8 cellular contexts compared by ENCODE assay signal in genomic region chr7:22823142-22823497, GRCh38. TPM values are rescaled to one million over a fixed set of nuclear protein-coding genes. Genes with fewer than 3 reads are reported as not detected.
DNase-seq lines count a peak whose midpoint lies in the region; ATAC-seq, FAIRE-seq and TF ChIP-seq lines count a peak whose summit lies in the region.

No MANE protein-coding gene starts in this region.

- no peaks in the 10 kb centered on the region for H3K27me3 ChIP-seq in ACC112 (ENCODE audit: insufficient read depth, low read length)
- no peaks in the 10 kb centered on the region for H3K27me3 ChIP-seq in K562 (ENCODE audit: control insufficient read depth in 2 of 2, insufficient read depth in 2 of 2, low read length in 2 of 2)
- no peaks in the 10 kb centered on the region for H3K27me3 ChIP-seq in mesendoderm (ENCODE audit: insufficient read depth, low read length, poor library complexity)

- no peak overlapping the region for H3K18ac ChIP-seq in mesendoderm (ENCODE audit: low read length)

- H3K23ac ChIP-seq in mesendoderm (ENCODE audit: low read length) = no peak overlapping the region

- no peak overlapping the region for H2BK15ac ChIP-seq in mesendoderm (replicated peaks; ENCODE audit: low read depth)

- peak overlapping the region; percentile 86 to 92; a peak in 3 of 4 replicates for H3K9ac ChIP-seq in K562 (ENCODE audit: insufficient read depth in 1 of 2, low read depth in 2 of 2, low read length in 2 of 2)
- H3K9ac ChIP-seq in mesendoderm (ENCODE audit: low read length) = peak overlapping the region; percentile 66

- H3K79me1 ChIP-seq in mesendoderm (ENCODE audit: low read length) = peaks cover 5% of the 10 kb centered on the region

- 12% methylated on average over 3 of the region's 3 CpGs for WGBS in K562 (ENCODE audit: insufficient coverage, low coverage, missing lambda C conversion rate)
- WGBS in mesendoderm (ENCODE audit: extremely low coverage, insufficient coverage, low lambda C conversion rate) = no CpG with 5 or more reads among the region's 3 CpGs

- H2AK5ac ChIP-seq in mesendoderm (ENCODE audit: low read length) = no peak overlapping the region

- peak overlapping the region; percentile 91 for H3K4me2 ChIP-seq in K562 (ENCODE audit: insufficient read depth, low read length)
- H3K4me2 ChIP-seq in mesendoderm (ENCODE audit: low read length) = peak overlapping the region; percentile 30

- DNase-seq in HEK293T (ENCODE audit: extremely low spot score) (no peak), K562 (ENCODE audit: extremely low read depth in 1 of 4, low spot score in 3 of 4) (no peak), mesendoderm (no peak), AG08396 (ENCODE audit: low spot score) (no peak), COR-L47 (lab: John Stamatoyannopoulos, UW) (no peak)

- H2AFZ ChIP-seq in ACC112 (ENCODE audit: low read length, unreplicated experiment) (peak overlapping the region; percentile 89), K562 (ENCODE audit: low read depth, low read length) (peak overlapping the region; percentile 93)

- H3K4me3 ChIP-seq in ACC112 (ENCODE audit: low read depth, low read length) (peak overlapping the region; percentile 91), K562 (peak overlapping the region; percentile 56), mesendoderm (ENCODE audit: low read length) (no peak overlapping the region)

- 0 out of 2 replicates have a peak, but pooled peaks cover 4% of the 10 kb centered on the region for H4K20me1 ChIP-seq in K562 (replicated peaks; ENCODE audit: control insufficient read depth, insufficient read depth, low read length)

- CTCF ChIA-PET in HEK293T (lab: Yijun Ruan, JAX) = no interaction called here
- CTCF ChIA-PET in K562 (lab: Yijun Ruan, JAX; ENCODE audit: low intra/inter-chr PET ratio) = interaction anchor here (1.3 kb wide), 1 partner anchor 232 kb away, joined by 5 read pairs; no protein-coding TSS in a partner anchor

- FAIRE-seq in K562 (lab: Jason Lieb, UNC) = no peak

- TF ChIP-seq RAD21 in K562 (CRISPR knock-in tag; conservative IDR thresholded peaks at IDR 0.05 in 1 of 2, IDR thresholded peaks at IDR 0.05 in 1 of 2) = no peak

- H2BK5ac ChIP-seq in mesendoderm (ENCODE audit: low read length) = no peak overlapping the region

- peak overlapping the region; percentile 77 for H3K56ac ChIP-seq in mesendoderm (ENCODE audit: low read length)

- H3K27ac ChIP-seq in ACC112 (ENCODE audit: low read depth, low read length) = no peak overlapping the region
- H3K27ac ChIP-seq in K562 (ENCODE audit: extremely low read depth, low read depth, low read length) = peak overlapping the region; percentile 84
- no peak overlapping the region for H3K27ac ChIP-seq in mesendoderm (ENCODE audit: low read depth, low read length)

- no peak for TF ChIP-seq CTCF in K562 (IDR thresholded peaks at IDR 0.05 in 2 of 3, conservative IDR thresholded peaks at IDR 0.05 in 1 of 3; ENCODE audit: insufficient read depth in 2 of 3, low read depth in 1 of 3, low read length in 3 of 3)

- no peaks in the 10 kb centered on the region for H3K9me3 ChIP-seq in K562 (replicated peaks; ENCODE audit: control insufficient read depth, insufficient read depth, low read depth, low read length)

- peaks cover 10% of the 10 kb centered on the region for H3K4me1 ChIP-seq in ACC112 (ENCODE audit: control insufficient read depth, insufficient read depth, low read length, unreplicated experiment)
- peaks cover 16 to 27% of the 10 kb centered on the region in 2 experiments; a peak in 4 of 5 replicates for H3K4me1 ChIP-seq in K562 (replicated peaks in 1 of 2; ENCODE audit: control insufficient read depth in 2 of 2, insufficient read depth in 2 of 2, low read length in 2 of 2)
- H3K4me1 ChIP-seq in mesendoderm (ENCODE audit: control insufficient read depth, low read depth, low read length) = peaks cover 2% of the 10 kb centered on the region

- POLR2A ChIA-PET in HEK293T (lab: Yijun Ruan, JAX) (interaction anchor here (0.7 to 1.8 kb wide), 3 partner anchors 11 to 36 kb away, joined by 3 to 4 read pairs (median 3); no protein-coding TSS in a partner anchor), K562 (lab: Yijun Ruan, JAX) (interaction anchor here (0.7 to 2.1 kb wide), 3 partner anchors 9 to 14 kb away, joined by 5 to 7 read pairs (median 5); no protein-coding TSS in a partner anchor)

- BruUV-seq in K562 (replicated peaks; lab: Mats Ljungman, UMichigan) = TSS peak; percentile 89

- H3K79me2 ChIP-seq in ACC112 (ENCODE audit: control insufficient read depth, insufficient read depth, low read length, unreplicated experiment) (peaks cover 41% of the 10 kb centered on the region), K562 (ENCODE audit: control insufficient read depth, insufficient read depth, low read length) (peaks cover 52% of the 10 kb centered on the region), mesendoderm (ENCODE audit: control insufficient read depth, insufficient read depth, low read length) (peaks cover 35% of the 10 kb centered on the region)

- ATAC-seq in K562 (no peak), GM21423 (IDR thresholded peaks at IDR 0.05; ENCODE audit: unreplicated experiment) (no peak), HG03045 (IDR thresholded peaks at IDR 0.05; ENCODE audit: unreplicated experiment) (no peak)

- no peak overlapping the region for H4K5ac ChIP-seq in mesendoderm (ENCODE audit: low read length)

- no peak overlapping the region for H2BK120ac ChIP-seq in mesendoderm (ENCODE audit: low read depth, low read length)

- H3K9me1 ChIP-seq in K562 (ENCODE audit: control insufficient read depth, insufficient read depth, low read length) = no peaks in the 10 kb centered on the region

- TF ChIP-seq POLR2A in K562 (conservative IDR thresholded peaks at IDR 0.05) = no peak

- no peaks in the 10 kb centered on the region for H3K36me3 ChIP-seq in ACC112 (ENCODE audit: insufficient read depth, low read length)
- H3K36me3 ChIP-seq in K562 (ENCODE audit: control insufficient read depth, insufficient read depth, low read length) = peaks cover 16% of the 10 kb centered on the region
- no peaks in the 10 kb centered on the region for H3K36me3 ChIP-seq in mesendoderm (ENCODE audit: control insufficient read depth, insufficient read depth, low read length)

- H4K8ac ChIP-seq in mesendoderm (ENCODE audit: low read depth, low read length) = peak overlapping the region; percentile 91

- H3K4ac ChIP-seq in mesendoderm (ENCODE audit: low read depth, low read length) = no peak overlapping the region

- in situ Hi-C loops in K562 (cut with MboI) = no loop called here

- TF ChIP-seq EP300 in K562 (IDR thresholded peaks at IDR 0.05; ENCODE audit: low read length) = no peak

- intact Hi-C loops in K562 (cut with micrococcal nuclease) = loop anchor here (10.0 kb wide), 1 partner anchor 232 kb away; no protein-coding TSS in a partner anchor

TF ChIP-seq in HEK293T, 16 proteins besides CTCF, POLR2A, EP300 and RAD21:
- TF ChIP-seq L3MBTL2 (conservative IDR thresholded peaks at IDR 0.05) = peak; percentile 26
- TF ChIP-seq LEF1 (IDR thresholded peaks at IDR 0.05; ENCODE audit: borderline replicate concordance) = no peak

TF ChIP-seq in K562, 482 proteins besides CTCF, POLR2A, EP300 and RAD21 (continues in another document):
- TF ChIP-seq, protein P1, sequence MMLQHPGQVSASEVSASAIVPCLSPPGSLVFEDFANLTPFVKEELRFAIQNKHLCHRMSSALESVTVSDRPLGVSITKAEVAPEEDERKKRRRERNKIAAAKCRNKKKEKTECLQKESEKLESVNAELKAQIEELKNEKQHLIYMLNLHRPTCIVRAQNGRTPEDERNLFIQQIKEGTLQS (IDR thresholded peaks at IDR 0.05) = no peak
- TF ChIP-seq, protein P1 (CRISPR knock-in tag; conservative IDR thresholded peaks at IDR 0.05) = no peak
- no peak for TF ChIP-seq POLR3G (IDR thresholded peaks at IDR 0.05; ENCODE audit: extremely low read depth, insufficient read length, insufficient replicate concordance)
- TF ChIP-seq ZNF639 (CRISPR knock-in tag; conservative IDR thresholded peaks at IDR 0.05 in 1 of 2, IDR thresholded peaks at IDR 0.05 in 1 of 2) = 0 out of 4 replicates have a peak, but pooled peaks of 1 of the 2 experiments have one; percentile 11
- no peak for TF ChIP-seq ZNF23 (CRISPR knock-in tag; IDR thresholded peaks at IDR 0.05)
- 0 out of 2 replicates have a peak, but pooled peaks have one; percentile 22 for TF ChIP-seq NFATC3 (IDR thresholded peaks at IDR 0.05)
- TF ChIP-seq PRPF4 (IDR thresholded peaks at IDR 0.05; ENCODE audit: insufficient read depth, low read depth, low read length, poor library complexity, severe bottlenecking) = no peak

RNA-seq across cellular contexts. Expression of gene TOMM7, which starts 0.5 kb away (rescaled TPM):
- 33.0 and 56.7 TPM in 2 replicates for total RNA-seq in K562 (2011; cell fraction: chromatin; rRNA removed; ENCODE audit: low replicate concordance)
- 99.1 and 138 TPM in 2 replicates for total RNA-seq in K562 (2011; cell fraction: nucleolus; rRNA removed)
- 91.9 and 144 TPM in 2 replicates for total RNA-seq in K562 (2011; cell fraction: nucleoplasm; rRNA removed)
- total RNA-seq in K562 (2014; rRNA removed) (254 and 299 TPM in 2 replicates), K562 (2014; rRNA removed; fragmentation: Illumina TruSeq; extraction: Trizol) (527 and 643 TPM in 2 replicates), K562 (2015; rRNA removed; fragmentation: Illumina TruSeq; extraction: Trizol) (301 and 309 TPM in 2 replicates), K562 (2021) (421 and 457 TPM in 2 replicates)
- polyA plus RNA-seq in K562 (2011; rRNA removed) (1,717 and 2,316 TPM in 2 replicates), K562 (2014; fragmentation: Illumina TruSeq; extraction: Trizol) (263 and 283 TPM in 2 replicates), K562 (2014; fragmentation: Nextera tagmentation; extraction: Ambion mirVana) (100 to 1,000 TPM; 787 to 797 TPM), K562 (2014; rRNA removed) (564 and 638 TPM in 2 replicates)
- 211 and 453 TPM in 2 replicates for polyA plus RNA-seq in K562 (2011; cell fraction: cytosol; rRNA removed)
- 114 and 243 TPM in 2 replicates for polyA plus RNA-seq in K562 (2011; cell fraction: nucleus; rRNA removed)
- 614 and 759 TPM in 2 replicates for polyA plus RNA-seq in K562 (2012)
- 96.8 and 124 TPM in 2 replicates for polyA minus RNA-seq in K562 (2011; rRNA and poly(A)+ RNA removed)
- polyA minus RNA-seq in K562 (2011; cell fraction: cytosol; rRNA and poly(A)+ RNA removed) = 53.5 and 72.6 TPM in 2 replicates
- polyA minus RNA-seq in K562 (2011; cell fraction: nucleus; rRNA and poly(A)+ RNA removed) = 31.4 and 79.2 TPM in 2 replicates
- polyA plus RNA-seq in mesendoderm (2013, experiment 1 of 2) = 769 TPM
- polyA plus RNA-seq in mesendoderm (2013, experiment 2 of 2) = 773 TPM
